Comparison of ENCODE assay signal across 8 cellular contexts in the genomic region with DNA sequence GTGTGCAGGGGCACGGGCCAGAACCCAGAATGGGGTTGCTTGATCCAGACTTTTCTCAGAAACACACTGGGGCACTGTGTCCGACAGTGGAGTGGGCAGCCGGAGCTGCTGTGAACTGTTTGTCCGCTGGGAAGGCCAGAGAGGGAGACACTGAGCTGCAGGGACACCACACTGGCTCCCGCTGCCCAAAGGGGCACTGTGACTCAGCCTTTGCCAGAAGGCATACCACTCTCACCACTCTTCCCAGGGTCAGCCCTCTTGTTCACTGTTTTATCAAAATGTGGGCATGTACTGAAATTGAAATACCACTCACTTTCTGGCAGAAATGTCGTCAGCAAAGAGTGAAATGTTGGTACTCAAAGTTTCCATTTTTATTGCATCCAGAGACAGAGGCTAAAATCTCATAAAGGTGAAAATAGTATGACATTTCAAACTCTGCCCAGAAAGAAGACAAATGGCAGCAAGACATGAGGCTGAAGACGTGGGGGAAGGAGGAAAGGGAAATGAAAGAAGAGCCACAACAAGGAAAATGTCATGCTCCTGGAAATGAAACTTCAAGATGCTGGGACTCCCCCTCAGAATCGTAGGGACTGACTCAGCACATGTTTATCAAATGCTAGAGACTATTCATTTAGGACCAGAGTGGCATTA. TPM values are rescaled to one million over a fixed set of nuclear protein-coding genes. Genes with fewer than 3 reads are reported as not detected.
DNase-seq lines count a peak whose midpoint lies in the region; TF ChIP-seq lines count a peak whose summit lies in the region.

No MANE protein-coding gene starts in this region.

- H3K27ac ChIP-seq in BLaER1 treated with 17β-estradiol and CSF1 and Interleukin-3, amounts not matched to agents 10 nM and 100 nM, result peak overlapping the region; percentile 19 to 98 (median 86); a peak in 20 of 22 replicates
- no peak overlapping the region for H3K27ac ChIP-seq in fibroblast of lung (ENCODE audit: insufficient read depth, low read length)

- peak overlapping the region in 7 of 11 experiments; percentile 2 to 95 (median 52); a peak in 10 of 22 replicates for H3K9ac ChIP-seq in BLaER1 treated with 17β-estradiol and CSF1 and Interleukin-3, amounts not matched to agents 10 nM and 100 nM
- no peak overlapping the region for H3K9ac ChIP-seq in fibroblast of lung (ENCODE audit: insufficient read depth, low read length)

- H2AFZ ChIP-seq in fibroblast of lung (ENCODE audit: low read length), result peak overlapping the region; percentile 32

- H3K27me3 ChIP-seq in BLaER1 treated with 17β-estradiol and CSF1 and Interleukin-3, amounts not matched to agents 10 nM and 100 nM, result no peaks in the 10 kb centered on the region
- H3K27me3 ChIP-seq in fibroblast of lung (ENCODE audit: control insufficient read depth, insufficient read depth, low read length), result no peaks in the 10 kb centered on the region

- peaks cover 0 to 5% (median 0%) of the 10 kb centered on the region in 11 experiments; a peak in 2 of 22 replicates for H3K36me3 ChIP-seq in BLaER1 treated with 17β-estradiol and CSF1 and Interleukin-3, amounts not matched to agents 10 nM and 100 nM
- no peaks in the 10 kb centered on the region for H3K36me3 ChIP-seq in fibroblast of lung (ENCODE audit: control insufficient read depth, insufficient read depth, low read length)

- peak overlapping the region in 3 of 10 experiments; percentile 20 to 34 (median 28); a peak in 1 of 20 replicates for H3K4me3 ChIP-seq in BLaER1 treated with 17β-estradiol and CSF1 and Interleukin-3, amounts not matched to agents 10 nM and 100 nM
- no peak overlapping the region for H3K4me3 ChIP-seq in fibroblast of lung (replicated peaks in 1 of 4; ENCODE audit: control extremely low read depth in 1 of 4, insufficient read depth in 1 of 4, low read depth in 3 of 4, low read length in 4 of 4)

- peak overlapping the region; percentile 66 to 95 (median 90) for H3K4me2 ChIP-seq in BLaER1 treated with 17β-estradiol and CSF1 and Interleukin-3, amounts not matched to agents 10 nM and 100 nM
- peak overlapping the region; percentile 15 for H3K4me2 ChIP-seq in fibroblast of lung (ENCODE audit: extremely low read depth, insufficient read depth, low read length)

- no peaks in the 10 kb centered on the region for H3K79me2 ChIP-seq in fibroblast of lung (ENCODE audit: control insufficient read depth, insufficient read depth, low read length)

- H3K9me3 ChIP-seq in BLaER1 treated with 17β-estradiol and CSF1 and Interleukin-3, amounts not matched to agents 10 nM and 100 nM (replicated peaks in 1 of 11), result peaks cover 14 to 26% (median 19%) of the 10 kb centered on the region in 11 experiments
- no peaks in the 10 kb centered on the region for H3K9me3 ChIP-seq in fibroblast of lung (ENCODE audit: control insufficient read depth, insufficient read depth, low read depth, low read length)

- no peak for TF ChIP-seq CTCF in fibroblast of lung (conservative IDR thresholded peaks at IDR 0.05 in 1 of 2, IDR thresholded peaks at IDR 0.05 in 1 of 2; ENCODE audit: low read depth in 1 of 2, low read length in 2 of 2)

- DNase-seq in H4 (ENCODE audit: low spot score) (peak; percentile 86), T follicular helper cell (ENCODE audit: low read depth) (peak; percentile 9), fibroblast of lung (ENCODE audit: low read depth in 2 of 2) (peak in 1 of 2 donors; percentile 13), retina (no peak), NK-92 (lab: John Stamatoyannopoulos, UW; ENCODE audit: unreplicated experiment) (no peak), NCI-H82 (lab: John Stamatoyannopoulos, UW) (no peak), AML-193 (lab: John Stamatoyannopoulos, UW) (no peak)

- H4K20me1 ChIP-seq in BLaER1 treated with 17β-estradiol and CSF1 and Interleukin-3, amounts not matched to agents 10 nM and 100 nM, result no peaks in the 10 kb centered on the region
- H4K20me1 ChIP-seq in fibroblast of lung (ENCODE audit: control insufficient read depth, extremely low read depth, insufficient read depth, low read length), result no peaks in the 10 kb centered on the region

- peaks cover 51 to 70% (median 61%) of the 10 kb centered on the region in 10 experiments for H3K4me1 ChIP-seq in BLaER1 treated with 17β-estradiol and CSF1 and Interleukin-3, amounts not matched to agents 10 nM and 100 nM
- H3K4me1 ChIP-seq in fibroblast of lung (ENCODE audit: control insufficient read depth, extremely low read depth, insufficient read depth, low read length), result peaks cover 10% of the 10 kb centered on the region

RNA-seq across cellular contexts. Expression of a gene that starts 4.5 kb away (rescaled TPM):
- 9.0 and 10.6 TPM in 2 replicates for total RNA-seq in H4 (2014; rRNA removed; shearing (Covaris generic))
- total RNA-seq in fibroblast of lung, result 10.3 and 67.9 TPM in 2 replicates
- 195 and 266 TPM in 2 replicates for polyA plus RNA-seq in fibroblast of lung
- 73.9 and 121 TPM in 2 replicates for polyA plus RNA-seq in fibroblast of lung (2012)
- polyA minus RNA-seq in fibroblast of lung (ENCODE audit: low replicate concordance), result 139 and 186 TPM in 2 replicates

Comparison
In these comparisons a context has a peak if more than half of its experiments do, and no peak if none do; other contexts are left out.
1. DNase-seq: peak in H4 (single experiment) and T follicular helper cell (single experiment); none in retina (single experiment), NK-92 (single experiment), NCI-H82 (single experiment) and AML-193 (0 of 2).